ENCODE assay signal across 2 cellular contexts in genomic region chr17:44023545-44024270, GRCh38.
TF ChIP-seq lines count a peak whose summit lies in the region.

No MANE protein-coding gene starts in this region.

TF ChIP-seq in GM23338, 12 proteins besides CTCF, POLR2A, EP300 and RAD21:
- TF ChIP-seq REST (IDR thresholded peaks at IDR 0.05; ENCODE audit: unreplicated experiment) (no peak), NANOG (IDR thresholded peaks at IDR 0.05; ENCODE audit: borderline replicate concordance) (no peak), STAT1 (IDR thresholded peaks at IDR 0.05; ENCODE audit: unreplicated experiment) (no peak)
- TF ChIP-seq, protein P1, sequence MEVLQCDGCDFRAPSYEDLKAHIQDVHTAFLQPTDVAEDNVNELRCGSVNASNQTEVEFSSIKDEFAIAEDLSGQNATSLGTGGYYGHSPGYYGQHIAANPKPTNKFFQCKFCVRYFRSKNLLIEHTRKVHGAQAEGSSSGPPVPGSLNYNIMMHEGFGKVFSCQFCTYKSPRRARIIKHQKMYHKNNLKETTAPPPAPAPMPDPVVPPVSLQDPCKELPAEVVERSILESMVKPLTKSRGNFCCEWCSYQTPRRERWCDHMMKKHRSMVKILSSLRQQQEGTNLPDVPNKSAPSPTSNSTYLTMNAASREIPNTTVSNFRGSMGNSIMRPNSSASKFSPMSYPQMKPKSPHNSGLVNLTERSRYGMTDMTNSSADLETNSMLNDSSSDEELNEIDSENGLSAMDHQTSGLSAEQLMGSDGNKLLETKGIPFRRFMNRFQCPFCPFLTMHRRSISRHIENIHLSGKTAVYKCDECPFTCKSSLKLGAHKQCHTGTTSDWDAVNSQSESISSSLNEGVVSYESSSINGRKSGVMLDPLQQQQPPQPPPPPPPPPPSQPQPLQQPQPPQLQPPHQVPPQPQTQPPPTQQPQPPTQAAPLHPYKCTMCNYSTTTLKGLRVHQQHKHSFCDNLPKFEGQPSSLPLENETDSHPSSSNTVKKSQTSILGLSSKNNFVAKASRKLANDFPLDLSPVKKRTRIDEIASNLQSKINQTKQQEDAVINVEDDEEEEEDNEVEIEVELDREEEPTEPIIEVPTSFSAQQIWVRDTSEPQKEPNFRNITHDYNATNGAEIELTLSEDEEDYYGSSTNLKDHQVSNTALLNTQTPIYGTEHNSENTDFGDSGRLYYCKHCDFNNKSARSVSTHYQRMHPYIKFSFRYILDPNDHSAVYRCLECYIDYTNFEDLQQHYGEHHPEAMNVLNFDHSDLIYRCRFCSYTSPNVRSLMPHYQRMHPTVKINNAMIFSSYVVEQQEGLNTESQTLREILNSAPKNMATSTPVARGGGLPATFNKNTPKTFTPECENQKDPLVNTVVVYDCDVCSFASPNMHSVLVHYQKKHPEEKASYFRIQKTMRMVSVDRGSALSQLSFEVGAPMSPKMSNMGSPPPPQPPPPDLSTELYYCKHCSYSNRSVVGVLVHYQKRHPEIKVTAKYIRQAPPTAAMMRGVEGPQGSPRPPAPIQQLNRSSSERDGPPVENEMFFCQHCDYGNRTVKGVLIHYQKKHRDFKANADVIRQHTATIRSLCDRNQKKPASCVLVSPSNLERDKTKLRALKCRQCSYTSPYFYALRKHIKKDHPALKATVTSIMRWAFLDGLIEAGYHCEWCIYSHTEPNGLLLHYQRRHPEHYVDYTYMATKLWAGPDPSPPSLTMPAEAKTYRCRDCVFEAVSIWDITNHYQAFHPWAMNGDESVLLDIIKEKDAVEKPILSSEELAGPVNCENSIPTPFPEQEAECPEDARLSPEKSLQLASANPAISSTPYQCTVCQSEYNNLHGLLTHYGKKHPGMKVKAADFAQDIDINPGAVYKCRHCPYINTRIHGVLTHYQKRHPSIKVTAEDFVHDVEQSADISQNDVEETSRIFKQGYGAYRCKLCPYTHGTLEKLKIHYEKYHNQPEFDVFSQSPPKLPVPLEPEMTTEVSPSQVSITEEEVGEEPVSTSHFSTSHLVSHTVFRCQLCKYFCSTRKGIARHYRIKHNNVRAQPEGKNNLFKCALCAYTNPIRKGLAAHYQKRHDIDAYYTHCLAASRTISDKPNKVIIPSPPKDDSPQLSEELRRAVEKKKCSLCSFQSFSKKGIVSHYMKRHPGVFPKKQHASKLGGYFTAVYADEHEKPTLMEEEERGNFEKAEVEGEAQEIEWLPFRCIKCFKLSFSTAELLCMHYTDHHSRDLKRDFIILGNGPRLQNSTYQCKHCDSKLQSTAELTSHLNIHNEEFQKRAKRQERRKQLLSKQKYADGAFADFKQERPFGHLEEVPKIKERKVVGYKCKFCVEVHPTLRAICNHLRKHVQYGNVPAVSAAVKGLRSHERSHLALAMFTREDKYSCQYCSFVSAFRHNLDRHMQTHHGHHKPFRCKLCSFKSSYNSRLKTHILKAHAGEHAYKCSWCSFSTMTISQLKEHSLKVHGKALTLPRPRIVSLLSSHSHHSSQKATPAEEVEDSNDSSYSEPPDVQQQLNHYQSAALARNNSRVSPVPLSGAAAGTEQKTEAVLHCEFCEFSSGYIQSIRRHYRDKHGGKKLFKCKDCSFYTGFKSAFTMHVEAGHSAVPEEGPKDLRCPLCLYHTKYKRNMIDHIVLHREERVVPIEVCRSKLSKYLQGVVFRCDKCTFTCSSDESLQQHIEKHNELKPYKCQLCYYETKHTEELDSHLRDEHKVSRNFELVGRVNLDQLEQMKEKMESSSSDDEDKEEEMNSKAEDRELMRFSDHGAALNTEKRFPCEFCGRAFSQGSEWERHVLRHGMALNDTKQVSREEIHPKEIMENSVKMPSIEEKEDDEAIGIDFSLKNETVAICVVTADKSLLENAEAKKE (CRISPR knock-in tag; IDR thresholded peaks at IDR 0.05): no peak

TF ChIP-seq in SK-N-SH treated with all-trans-retinoic acid at 6 μM for 48 hours, 23 proteins besides CTCF, POLR2A, EP300 and RAD21 (continued from another document):
- TF ChIP-seq TSHZ2 (CRISPR knock-in tag; IDR thresholded peaks at IDR 0.05) (no peak), GLIS3 (CRISPR knock-in tag; IDR thresholded peaks at IDR 0.05) (no peak), TCF4 (CRISPR knock-in tag; IDR thresholded peaks at IDR 0.05; ENCODE audit: borderline replicate concordance) (no peak), ZFP30 (CRISPR knock-in tag; IDR thresholded peaks at IDR 0.05) (no peak), ZNF70 (CRISPR knock-in tag; IDR thresholded peaks at IDR 0.05) (no peak), ZFP3 (CRISPR knock-in tag; IDR thresholded peaks at IDR 0.05) (no peak), ZNF565 (CRISPR knock-in tag; conservative IDR thresholded peaks at IDR 0.05; ENCODE audit: low read depth) (no peak), BACH2 (CRISPR knock-in tag; IDR thresholded peaks at IDR 0.05; ENCODE audit: borderline replicate concordance) (no peak), TOX (CRISPR knock-in tag; IDR thresholded peaks at IDR 0.05; ENCODE audit: borderline replicate concordance) (no peak), ZC3H10 (CRISPR knock-in tag; IDR thresholded peaks at IDR 0.05) (no peak), SNAI2 (CRISPR knock-in tag; IDR thresholded peaks at IDR 0.05) (no peak), CSDC2 (CRISPR knock-in tag; IDR thresholded peaks at IDR 0.05) (no peak), PPARA (CRISPR knock-in tag; IDR thresholded peaks at IDR 0.05; ENCODE audit: borderline replicate concordance) (no peak), ISL1 (CRISPR knock-in tag; IDR thresholded peaks at IDR 0.05) (no peak)
- TF ChIP-seq, protein P2, sequence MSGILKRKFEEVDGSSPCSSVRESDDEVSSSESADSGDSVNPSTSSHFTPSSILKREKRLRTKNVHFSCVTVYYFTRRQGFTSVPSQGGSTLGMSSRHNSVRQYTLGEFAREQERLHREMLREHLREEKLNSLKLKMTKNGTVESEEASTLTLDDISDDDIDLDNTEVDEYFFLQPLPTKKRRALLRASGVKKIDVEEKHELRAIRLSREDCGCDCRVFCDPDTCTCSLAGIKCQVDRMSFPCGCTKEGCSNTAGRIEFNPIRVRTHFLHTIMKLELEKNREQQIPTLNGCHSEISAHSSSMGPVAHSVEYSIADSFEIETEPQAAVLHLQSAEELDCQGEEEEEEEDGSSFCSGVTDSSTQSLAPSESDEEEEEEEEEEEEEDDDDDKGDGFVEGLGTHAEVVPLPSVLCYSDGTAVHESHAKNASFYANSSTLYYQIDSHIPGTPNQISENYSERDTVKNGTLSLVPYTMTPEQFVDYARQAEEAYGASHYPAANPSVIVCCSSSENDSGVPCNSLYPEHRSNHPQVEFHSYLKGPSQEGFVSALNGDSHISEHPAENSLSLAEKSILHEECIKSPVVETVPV (CRISPR knock-in tag; IDR thresholded peaks at IDR 0.05): no peak
- TF ChIP-seq, protein P3, sequence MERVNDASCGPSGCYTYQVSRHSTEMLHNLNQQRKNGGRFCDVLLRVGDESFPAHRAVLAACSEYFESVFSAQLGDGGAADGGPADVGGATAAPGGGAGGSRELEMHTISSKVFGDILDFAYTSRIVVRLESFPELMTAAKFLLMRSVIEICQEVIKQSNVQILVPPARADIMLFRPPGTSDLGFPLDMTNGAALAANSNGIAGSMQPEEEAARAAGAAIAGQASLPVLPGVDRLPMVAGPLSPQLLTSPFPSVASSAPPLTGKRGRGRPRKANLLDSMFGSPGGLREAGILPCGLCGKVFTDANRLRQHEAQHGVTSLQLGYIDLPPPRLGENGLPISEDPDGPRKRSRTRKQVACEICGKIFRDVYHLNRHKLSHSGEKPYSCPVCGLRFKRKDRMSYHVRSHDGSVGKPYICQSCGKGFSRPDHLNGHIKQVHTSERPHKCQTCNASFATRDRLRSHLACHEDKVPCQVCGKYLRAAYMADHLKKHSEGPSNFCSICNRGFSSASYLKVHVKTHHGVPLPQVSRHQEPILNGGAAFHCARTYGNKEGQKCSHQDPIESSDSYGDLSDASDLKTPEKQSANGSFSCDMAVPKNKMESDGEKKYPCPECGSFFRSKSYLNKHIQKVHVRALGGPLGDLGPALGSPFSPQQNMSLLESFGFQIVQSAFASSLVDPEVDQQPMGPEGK (CRISPR knock-in tag; IDR thresholded peaks at IDR 0.05; ENCODE audit: borderline replicate concordance): no peak
- TF ChIP-seq, protein P4, sequence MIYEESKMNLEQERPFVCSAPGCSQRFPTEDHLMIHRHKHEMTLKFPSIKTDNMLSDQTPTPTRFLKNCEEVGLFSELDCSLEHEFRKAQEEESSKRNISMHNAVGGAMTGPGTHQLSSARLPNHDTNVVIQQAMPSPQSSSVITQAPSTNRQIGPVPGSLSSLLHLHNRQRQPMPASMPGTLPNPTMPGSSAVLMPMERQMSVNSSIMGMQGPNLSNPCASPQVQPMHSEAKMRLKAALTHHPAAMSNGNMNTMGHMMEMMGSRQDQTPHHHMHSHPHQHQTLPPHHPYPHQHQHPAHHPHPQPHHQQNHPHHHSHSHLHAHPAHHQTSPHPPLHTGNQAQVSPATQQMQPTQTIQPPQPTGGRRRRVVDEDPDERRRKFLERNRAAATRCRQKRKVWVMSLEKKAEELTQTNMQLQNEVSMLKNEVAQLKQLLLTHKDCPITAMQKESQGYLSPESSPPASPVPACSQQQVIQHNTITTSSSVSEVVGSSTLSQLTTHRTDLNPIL (CRISPR knock-in tag; IDR thresholded peaks at IDR 0.05; ENCODE audit: low read depth): no peak
